In genomic region chr22:50481045-50481439, GRCh38 we compare ENCODE assay signal across 9 cellular contexts. TPM values are rescaled to one million over a fixed set of nuclear protein-coding genes. Genes with fewer than 3 reads are reported as not detected.
DNase-seq lines count a peak whose midpoint lies in the region; ATAC-seq and TF ChIP-seq lines count a peak whose summit lies in the region.
"Had no signal": no experiment of that assay in that cellular context is flagged by ENCODE, and none has a peak within 500 bp of the region (broad histone marks: within the 10 kb centered on the region; RNA-seq: fewer than 3 reads in every experiment).

No MANE protein-coding gene starts in this region.

- no peaks in the 10 kb centered on the region for H3K36me3 ChIP-seq in heart left ventricle
- no peaks in the 10 kb centered on the region for H3K36me3 ChIP-seq in lung (ENCODE audit: control insufficient read depth in 2 of 2, insufficient read depth in 2 of 2, low read length in 2 of 2)
- no peaks in the 10 kb centered on the region for H3K36me3 ChIP-seq in upper lobe of right lung

- WGBS in heart left ventricle, 4 donors, result 0 to 4% (median 3%) methylated on average over 13 to 45 of the region's 45 CpGs
- WGBS in lung, 2 donors, result 4 to 6% methylated on average over 40 to 45 of the region's 45 CpGs

- intact Hi-C loops in heart left ventricle (cut with DNase I), result no loop called here
- intact Hi-C loops in left cardiac atrium (cut with DNase I), result no loop called here
- intact Hi-C loops in upper lobe of right lung (cut with DNase I), result no loop called here

- H3K27me3 ChIP-seq in heart left ventricle, result peaks cover 24 to 57% (median 34%) of the 10 kb centered on the region in 9 donors
- no peaks in the 10 kb centered on the region for H3K27me3 ChIP-seq in lung (ENCODE audit: control insufficient read depth, insufficient read depth)
- peaks cover 31% of the 10 kb centered on the region for H3K27me3 ChIP-seq in upper lobe of right lung

- DNase-seq in heart left ventricle (no peak), left cardiac atrium (no peak), astrocyte of the cerebellum (ENCODE audit: low read depth) (no peak), lung (ENCODE audit: low spot score) (no peak), upper lobe of right lung (no peak), NOMO-1 (lab: John Stamatoyannopoulos, UW; ENCODE audit: unreplicated experiment in 2 of 2) (no peak), HK-2 (ENCODE audit: unreplicated experiment) (no peak)
- no peak for DNase-seq in stimulated activated CD4-positive, alpha-beta T cell treated with anti-CD3 and anti-CD28 coated beads, Interleukin-15, amount 100 ng/mL, for 24 hours
- DNase-seq: DMS79 had no signal

- H3K4me3 ChIP-seq in heart left ventricle, result peak overlapping the region; percentile 8 to 61 (median 40)
- peak overlapping the region; percentile 34 for H3K4me3 ChIP-seq in astrocyte of the cerebellum (ENCODE audit: low read depth, low read length)
- H3K4me3 ChIP-seq in lung, result peak overlapping the region; percentile 29
- peak overlapping the region; percentile 54 for H3K4me3 ChIP-seq in upper lobe of right lung

- no peak for TF ChIP-seq CTCF in heart left ventricle (IDR thresholded peaks at IDR 0.05)
- TF ChIP-seq CTCF in astrocyte of the cerebellum (IDR thresholded peaks at IDR 0.05; ENCODE audit: low read depth, low read length, missing control alignments), result no peak
- TF ChIP-seq CTCF in lung (IDR thresholded peaks at IDR 0.05; ENCODE audit: control extremely low read depth, extremely low read depth), result no peak
- TF ChIP-seq CTCF in upper lobe of right lung (IDR thresholded peaks at IDR 0.05), result no peak

- no peak overlapping the region for H3K27ac ChIP-seq in heart left ventricle
- H3K27ac ChIP-seq in lung (ENCODE audit: low read depth in 1 of 2, low read length in 1 of 2), result no peak overlapping the region
- H3K27ac ChIP-seq in upper lobe of right lung, result no peak overlapping the region

- no peaks in the 10 kb centered on the region for H3K9me3 ChIP-seq in heart left ventricle
- no peaks in the 10 kb centered on the region for H3K9me3 ChIP-seq in lung (ENCODE audit: control insufficient read depth in 2 of 2, insufficient read depth in 1 of 2, low read length in 1 of 2)
- H3K9me3 ChIP-seq in upper lobe of right lung, result no peaks in the 10 kb centered on the region

- no peak for TF ChIP-seq POLR2A in heart left ventricle (IDR thresholded peaks at IDR 0.05)

- in situ Hi-C loops in astrocyte of the cerebellum (cut with HindIII; ENCODE audit: low sequenced_read_pairs), result loop anchor here (10.0 kb wide), 1 partner anchor 126 kb away; no protein-coding TSS in a partner anchor

- ATAC-seq in heart left ventricle, result no peak
- ATAC-seq in left cardiac atrium, result no peak
- no peak for ATAC-seq in lung (ENCODE audit: insufficient read depth, low FRiP score)
- ATAC-seq in upper lobe of right lung, result no peak

- H3K4me1 ChIP-seq in heart left ventricle (peaks cover 0 to 17% (median 4%) of the 10 kb centered on the region in 12 donors), lung (ENCODE audit: control insufficient read depth in 2 of 2, insufficient read depth in 2 of 2, low read length in 2 of 2) (peaks cover 0 to 5% of the 10 kb centered on the region in 2 donors), upper lobe of right lung (peaks cover 6% of the 10 kb centered on the region)

RNA-seq across cellular contexts. Expression of gene ADM2, which starts 0.3 kb away (rescaled TPM):
- total RNA-seq in heart left ventricle, result under 1 TPM in 3 of 9 donors, not detected in 6; 0.04 to 0.67 (median 0.19) TPM
- polyA plus RNA-seq in heart left ventricle, result under 1 TPM in 1 of 2 donors, not detected in 1; 0.22 TPM
- total RNA-seq in left cardiac atrium, result under 1 TPM; 0.15 to 0.52 TPM
- 1 to 10 TPM in 1 of 2 donors, under 1 TPM in 1; 0.74 to 5.7 TPM for total RNA-seq in lung
- polyA plus RNA-seq in lung, result 1 to 10 TPM; 2.2 to 3.1 TPM
- 2.6 TPM for total RNA-seq in upper lobe of right lung

RNA-seq across cellular contexts. Expression of gene MIOX, which starts 5.6 kb away (rescaled TPM):
- not detected for total RNA-seq in heart left ventricle
- polyA plus RNA-seq in heart left ventricle, result not detected
- not detected for total RNA-seq in left cardiac atrium
- total RNA-seq in lung, result not detected
- polyA plus RNA-seq in lung, result under 1 TPM in 1 of 2 donors, not detected in 1; 0.08 TPM
- not detected for total RNA-seq in upper lobe of right lung

RNA-seq across cellular contexts. Expression of gene SBF1, which starts 6.2 kb away (rescaled TPM):
- total RNA-seq in heart left ventricle (10 to 100 TPM; 44.9 to 91.8 (median 63.2) TPM), left cardiac atrium (10 to 100 TPM; 44.9 to 54.4 TPM), lung (10 to 100 TPM; 30.1 to 76.9 TPM), upper lobe of right lung (69.4 TPM)
- polyA plus RNA-seq in heart left ventricle (10 to 100 TPM; 38.2 to 63.8 TPM), lung (10 to 100 TPM; 34.2 to 34.3 TPM)

RNA-seq across cellular contexts. Expression of gene LMF2, which starts 26.5 kb away (rescaled TPM):
- total RNA-seq in heart left ventricle (10 to 100 TPM; 20.9 to 46.5 (median 32.1) TPM), left cardiac atrium (10 to 100 TPM; 35.4 to 37.6 TPM), lung (10 to 100 TPM; 29.8 to 84.6 TPM), upper lobe of right lung (65.8 TPM)
- polyA plus RNA-seq in heart left ventricle (10 to 100 TPM; 22.6 to 34.8 TPM), lung (10 to 100 TPM; 47.8 to 53.0 TPM)

RNA-seq across cellular contexts. Expression of gene NCAPH2, which starts 27.0 kb away (rescaled TPM):
- total RNA-seq in heart left ventricle, result 10 to 100 TPM; 24.7 to 34.5 (median 27.9) TPM
- 10 to 100 TPM; 33.9 to 43.3 TPM for polyA plus RNA-seq in heart left ventricle
- total RNA-seq in left cardiac atrium, result 10 to 100 TPM; 29.8 to 32.7 TPM
- 10 to 100 TPM; 30.2 to 56.3 TPM for total RNA-seq in lung
- 10 to 100 TPM; 27.8 to 64.4 TPM for polyA plus RNA-seq in lung
- 51.8 TPM for total RNA-seq in upper lobe of right lung
